In the genomic region with DNA sequence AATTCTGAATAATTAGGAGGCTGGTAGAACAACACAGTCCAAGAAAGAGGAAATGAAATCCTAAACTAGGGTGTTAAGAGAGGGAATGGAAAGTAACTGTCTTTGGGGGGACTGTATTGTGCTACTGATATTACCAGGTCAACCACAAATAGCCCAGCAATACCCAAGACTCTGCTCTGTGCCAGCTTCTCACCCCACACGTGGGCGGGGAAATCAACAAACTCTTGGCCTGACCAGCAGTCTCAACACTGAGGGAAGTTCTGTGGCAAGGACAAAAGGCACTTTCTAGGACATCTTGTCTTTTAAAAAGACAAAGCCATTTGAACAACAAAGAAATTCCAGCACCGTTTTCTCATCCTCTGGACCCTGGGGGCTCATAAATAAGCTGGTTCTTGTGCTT, we compare ENCODE assay signal across 9 cellular contexts.
DNase-seq lines count a peak whose midpoint lies in the region; ATAC-seq, FAIRE-seq and TF ChIP-seq lines count a peak whose summit lies in the region.
"Had no signal": no experiment of that assay in that cellular context is flagged by ENCODE, and none has a peak within 500 bp of the region (broad histone marks: within the 10 kb centered on the region; RNA-seq: fewer than 3 reads in every experiment).

No MANE protein-coding gene starts in this region.

- H3K4me3 ChIP-seq in lower lobe of right lung (no peak overlapping the region), gastroesophageal sphincter (no peak overlapping the region), Karpas-422 (ENCODE audit: low read length) (no peak overlapping the region)
- H3K4me3 ChIP-seq: right atrium auricular region had no signal

- TF ChIP-seq CTCF in lower lobe of right lung (IDR thresholded peaks at IDR 0.05) = no peak
- TF ChIP-seq CTCF in gastroesophageal sphincter (IDR thresholded peaks at IDR 0.05) = no peak

- no peak for TF ChIP-seq POLR2A in gastroesophageal sphincter (IDR thresholded peaks at IDR 0.05)

- H4K20me1 ChIP-seq in Karpas-422 (ENCODE audit: insufficient read depth, low read depth, low read length) = no peaks in the 10 kb centered on the region

- H3K4me1 ChIP-seq in lower lobe of right lung = peaks cover 4% of the 10 kb centered on the region
- peaks cover 4 to 28% (median 12%) of the 10 kb centered on the region in 3 donors for H3K4me1 ChIP-seq in gastroesophageal sphincter
- H3K4me1 ChIP-seq in Karpas-422 (ENCODE audit: low read length) = peaks cover 4% of the 10 kb centered on the region

- no peak overlapping the region for H3K27ac ChIP-seq in lower lobe of right lung
- H3K27ac ChIP-seq in gastroesophageal sphincter = no peak overlapping the region
- H3K27ac ChIP-seq in Karpas-422 (ENCODE audit: low read length) = no peak overlapping the region

- no peaks in the 10 kb centered on the region for H3K79me2 ChIP-seq in Karpas-422 (ENCODE audit: low read length)

- ATAC-seq in GM21737 (IDR thresholded peaks at IDR 0.05; ENCODE audit: unreplicated experiment) = peak; percentile 63
- ATAC-seq in HG03558 (IDR thresholded peaks at IDR 0.05; ENCODE audit: extremely low read depth, unreplicated experiment) = peak; percentile 57
- ATAC-seq in lower lobe of right lung = peak; percentile 72 to 86
- no peak for ATAC-seq in gastroesophageal sphincter
- ATAC-seq in Right ventricle myocardium superior (ENCODE audit: poor library complexity) = no peak

- no peaks in the 10 kb centered on the region for H3K9me2 ChIP-seq in Karpas-422 (replicated peaks; ENCODE audit: insufficient read depth, low read length)

- H3K4me2 ChIP-seq in Karpas-422 (ENCODE audit: low read depth, low read length, poor library complexity, severe bottlenecking) = no peak overlapping the region

- intact Hi-C loops in lower lobe of right lung (cut with DNase I) (no loop called here), Right ventricle myocardium superior (cut with DNase I) (no loop called here)

- no peak overlapping the region for H3K9ac ChIP-seq in Karpas-422 (ENCODE audit: low read length)

- peak; percentile 91 for FAIRE-seq in GM18507 (lab: Jason Lieb, UNC)

- no peak for TF ChIP-seq EP300 in gastroesophageal sphincter (IDR thresholded peaks at IDR 0.05)

- H2AFZ ChIP-seq in Karpas-422 (ENCODE audit: low read length) = no peak overlapping the region

- H3K27me3 ChIP-seq in lower lobe of right lung (ENCODE audit: low read depth) (no peaks in the 10 kb centered on the region), gastroesophageal sphincter (no peaks in the 10 kb centered on the region), Karpas-422 (ENCODE audit: low read length) (no peaks in the 10 kb centered on the region)
- H3K27me3 ChIP-seq: right atrium auricular region had no signal

- no peak for DNase-seq in GM18507 (ENCODE audit: extremely low spot score, insufficient read length, low read depth)
- DNase-seq in lower lobe of right lung = peak; percentile 62
- DNase-seq in Right ventricle myocardium superior = no peak
- DNase-seq in Karpas-422 = no peak
- DNase-seq in mesenteric fat pad (ENCODE audit: low spot score) = no peak

- 21 to 42% methylated on average over 2 to 3 of the region's 3 CpGs for WGBS in gastroesophageal sphincter (ENCODE audit: low coverage in 1 of 2), 2 donors

- no peaks in the 10 kb centered on the region for H3K36me3 ChIP-seq in lower lobe of right lung
- no peaks in the 10 kb centered on the region for H3K36me3 ChIP-seq in gastroesophageal sphincter
- H3K36me3 ChIP-seq in Karpas-422 (ENCODE audit: insufficient read depth, low read length) = no peaks in the 10 kb centered on the region
- H3K36me3 ChIP-seq: right atrium auricular region had no signal

- H3K9me3 ChIP-seq in lower lobe of right lung (no peaks in the 10 kb centered on the region), gastroesophageal sphincter (no peaks in the 10 kb centered on the region), Karpas-422 (ENCODE audit: low read length) (no peaks in the 10 kb centered on the region)
- H3K9me3 ChIP-seq: right atrium auricular region had no signal

Comparison
In these comparisons a context has a peak if more than half of its experiments do, and no peak if none do; other contexts are left out.
1. ATAC-seq: peak in GM21737 (single experiment), HG03558 (single experiment) and lower lobe of right lung (2 of 2); none in gastroesophageal sphincter (single experiment) and Right ventricle myocardium superior (single experiment).